13 cellular contexts compared by ENCODE assay signal in genomic region chr1:81547912-81548303, GRCh38.
DNase-seq lines count a peak whose midpoint lies in the region; ATAC-seq, FAIRE-seq and TF ChIP-seq lines count a peak whose summit lies in the region.
"Had no signal": no experiment of that assay in that cellular context is flagged by ENCODE, and none has a peak within 500 bp of the region (broad histone marks: within the 10 kb centered on the region; RNA-seq: fewer than 3 reads in every experiment).

No MANE protein-coding gene starts in this region.

- TF ChIP-seq RAD21 in GM12878 (IDR thresholded peaks at IDR 0.05; ENCODE audit: insufficient read depth, low read depth, low read length) = no peak

- SMC1A ChIA-PET in GM12878 (lab: Charles Lee; ENCODE audit: uncharacterized antibody, unreplicated experiment) = interaction anchor here (0.7 to 13.4 kb wide), 22 partner anchors 17 to 1478 kb away, joined by 3 to 407 read pairs (median 4); partner anchors contain the start of gene ADGRL2

- intact Hi-C loops in GM12878 (cut with micrococcal nuclease; ENCODE audit: unreplicated experiment) = loop anchor here (2.0 to 5.0 kb wide), 4 partner anchors 116 to 253 kb away; partner anchors contain the start of gene ADGRL2
- intact Hi-C loops in posterior vena cava (cut with DNase I) = no loop called here
- intact Hi-C loops in vagina (cut with DNase I) = no loop called here
- intact Hi-C loops in dorsolateral prefrontal cortex (cut with DNase I) = no loop called here

- TF ChIP-seq POLR2A in GM12878 (IDR thresholded peaks at IDR 0.05; ENCODE audit: low read depth, low read length) (no peak), vagina (IDR thresholded peaks at IDR 0.05) (no peak)

- H3K4me1 ChIP-seq in GM12878 (ENCODE audit: control insufficient read depth, insufficient read depth, low read length) (peaks cover 32% of the 10 kb centered on the region), vagina (peaks cover 4% of the 10 kb centered on the region)
- H3K4me1 ChIP-seq: foreskin keratinocyte, transverse colon had no signal

- WGBS in GM12878 (ENCODE audit: insufficient coverage, insufficient replicate concordance, low lambda C conversion rate, missing lambda C conversion rate) = 2% methylated on average over 2 of the region's 2 CpGs

- CTCF ChIA-PET in GM12878 (lab: Yijun Ruan, JAX) = interaction anchor here (0.7 to 8.8 kb wide), 15 partner anchors 10 to 680 kb away, joined by 3 to 340 read pairs (median 4); no protein-coding TSS in a partner anchor

- DNase-seq in GM12878 (ENCODE audit: low read depth, low spot score) (peak; percentile 33), posterior vena cava (ENCODE audit: low spot score) (no peak), vagina (ENCODE audit: extremely low spot score in 2 of 2) (no peak), dorsolateral prefrontal cortex (no peak), NCI-H128 (lab: John Stamatoyannopoulos, UW; ENCODE audit: unreplicated experiment) (no peak)
- DNase-seq: CD8-positive, alpha-beta T cell; foreskin keratinocyte; NCI-H1105 treated with DMSO at 0.1 percent for 48 hours; SHP77; transverse colon had no signal

- FAIRE-seq in GM12878 (lab: Jason Lieb, UNC) = peak; percentile 86

- in situ Hi-C loops in GM12878 (cut with MboI) = no loop called here

- TF ChIP-seq CTCF in GM12878 (IDR thresholded peaks at IDR 0.05 in 2 of 3, conservative IDR thresholded peaks at IDR 0.05 in 1 of 3; ENCODE audit: control insufficient read depth in 2 of 3, extremely low read depth in 1 of 3, insufficient read depth in 1 of 3, low read depth in 3 of 3, low read length in 3 of 3) = no peak
- no peak for TF ChIP-seq CTCF in vagina (IDR thresholded peaks at IDR 0.05)
- no peak for TF ChIP-seq CTCF in dorsolateral prefrontal cortex (IDR thresholded peaks at IDR 0.05 in 54 of 56, conservative IDR thresholded peaks at IDR 0.05 in 2 of 56; ENCODE audit: low read depth in 1 of 56, partially characterized antibody in 56 of 56)

- no peaks in the 10 kb centered on the region for H3K79me2 ChIP-seq in GM12878 (ENCODE audit: control insufficient read depth, insufficient read depth, low read length)

- H3K9me3 ChIP-seq in GM12878 (replicated peaks; ENCODE audit: control insufficient read depth, insufficient read depth, low read length) = no peaks in the 10 kb centered on the region
- no peaks in the 10 kb centered on the region for H3K9me3 ChIP-seq in vagina
- H3K9me3 ChIP-seq: transverse colon had no signal

- H3K9ac ChIP-seq in GM12878 (ENCODE audit: control insufficient read depth, insufficient read depth, low read length) = no peak overlapping the region

- peak; percentile 39 to 51; a peak in 2 of 4 replicates for TF ChIP-seq EP300 in GM12878 (IDR thresholded peaks at IDR 0.05; ENCODE audit: borderline replicate concordance in 1 of 2, control insufficient read depth in 1 of 2, low read depth in 2 of 2, low read length in 2 of 2)

- no peaks in the 10 kb centered on the region for H4K20me1 ChIP-seq in GM12878 (ENCODE audit: control insufficient read depth, insufficient read depth)

- POLR2A ChIA-PET in GM12878 (lab: Charles Lee) = no interaction called here

- H3K4me3 ChIP-seq in GM12878 (no peak overlapping the region), vagina (no peak overlapping the region), dorsolateral prefrontal cortex (no peak overlapping the region)
- H3K4me3 ChIP-seq: transverse colon had no signal

- H3K27ac ChIP-seq in GM12878 (ENCODE audit: control insufficient read depth, insufficient read depth) (peak overlapping the region; percentile 14; the same call in 1 of the 2 replicates), vagina (no peak overlapping the region), dorsolateral prefrontal cortex (peak overlapping the region in 2 of 59 donors; percentile 34 to 38)
- H3K27ac ChIP-seq: foreskin keratinocyte, transverse colon had no signal

- no TSS peak for BruUV-seq in GM12878 (replicated peaks; lab: Mats Ljungman, UMichigan)

- RAD21 ChIA-PET in GM12878 (lab: Charles Lee; ENCODE audit: unreplicated experiment) = interaction anchor here (0.8 to 7.9 kb wide), 13 partner anchors 10 to 258 kb away, joined by 3 to 296 read pairs (median 5); no protein-coding TSS in a partner anchor

- ATAC-seq in GM18511 (IDR thresholded peaks at IDR 0.05; ENCODE audit: unreplicated experiment) (peak; percentile 70), GM21447 (IDR thresholded peaks at IDR 0.05; ENCODE audit: unreplicated experiment) (peak; percentile 64), HG03103 (IDR thresholded peaks at IDR 0.05; ENCODE audit: low read depth, unreplicated experiment) (peak; percentile 65), GM12878 (peak; percentile 79)
- ATAC-seq: CD8-positive, alpha-beta T cell; foreskin keratinocyte had no signal

- H2AFZ ChIP-seq in GM12878 (ENCODE audit: control insufficient read depth, low read depth, low read length) = 0 out of 2 replicates have a peak overlapping the region, but pooled peaks have one; percentile 10

- H3K4me2 ChIP-seq in GM12878 (ENCODE audit: control insufficient read depth, insufficient read depth) = peak overlapping the region; percentile 86

- H3K36me3 ChIP-seq in GM12878 (ENCODE audit: control insufficient read depth in 2 of 2, insufficient read depth in 2 of 2, low read length in 1 of 2) (no peaks in the 10 kb centered on the region), vagina (no peaks in the 10 kb centered on the region)
- H3K36me3 ChIP-seq: transverse colon had no signal

- H3K27me3 ChIP-seq in GM12878 (replicated peaks in 1 of 2; ENCODE audit: control insufficient read depth in 2 of 2, insufficient read depth in 2 of 2, low read length in 1 of 2) (no peaks in the 10 kb centered on the region), vagina (no peaks in the 10 kb centered on the region), dorsolateral prefrontal cortex (peaks cover 0 to 3% (median 0%) of the 10 kb centered on the region in 45 donors)
- H3K27me3 ChIP-seq: foreskin keratinocyte, transverse colon had no signal

TF ChIP-seq in GM12878, 131 proteins besides CTCF, POLR2A, EP300 and RAD21 (continues in another document):
- TF ChIP-seq MTA3 (IDR thresholded peaks at IDR 0.05; ENCODE audit: borderline replicate concordance, low read length) (peak; percentile 82; the same call in 1 of the 2 replicates), RUNX3 (IDR thresholded peaks at IDR 0.05; ENCODE audit: low read length) (peak; percentile 89), TCF3 (IDR thresholded peaks at IDR 0.05; ENCODE audit: borderline replicate concordance, insufficient read depth, low read depth, low read length) (0 out of 2 replicates have a peak, but pooled peaks have one; percentile 37), CREM (IDR thresholded peaks at IDR 0.05; ENCODE audit: low read depth) (peak; percentile 70), BCL3 (IDR thresholded peaks at IDR 0.05; ENCODE audit: borderline replicate concordance, insufficient read depth, low read depth, low read length, poor library complexity, severe bottlenecking) (peak; percentile 61), ZBED1 (IDR thresholded peaks at IDR 0.05; ENCODE audit: borderline replicate concordance) (peak; percentile 40; the same call in 1 of the 2 replicates), KDM1A (IDR thresholded peaks at IDR 0.05; ENCODE audit: borderline replicate concordance) (no peak), E2F8 (IDR thresholded peaks at IDR 0.05; ENCODE audit: low read depth, partially characterized antibody) (no peak), ZSCAN29 (IDR thresholded peaks at IDR 0.05) (no peak), JUND (IDR thresholded peaks at IDR 0.05; ENCODE audit: low read depth, low read length) (0 out of 2 replicates have a peak, but pooled peaks have one; percentile 13), ATF2 (IDR thresholded peaks at IDR 0.05; ENCODE audit: low read length) (peak; percentile 85), SMAD5 (IDR thresholded peaks at IDR 0.05; ENCODE audit: low read depth) (no peak)
